ENCODE assay signal across 8 cellular contexts in genomic region chr3:130179353-130179965, GRCh38.
DNase-seq lines count a peak whose midpoint lies in the region; ATAC-seq and TF ChIP-seq lines count a peak whose summit lies in the region.
"Not testable (repeated sequence)": the region's sequence is repeated elsewhere in the genome, so short reads cannot be mapped to it uniquely, and the experiment has no call there.

No MANE protein-coding gene starts in this region.

- not testable (repeated sequence) for TF ChIP-seq CTCF in progenitor cell of endocrine pancreas (IDR thresholded peaks at IDR 0.05; ENCODE audit: unreplicated experiment)

- H4K20me1 ChIP-seq in BLaER1 treated with 17β-estradiol and CSF1 and Interleukin-3, amounts not matched to agents 10 nM and 100 nM = not testable (repeated sequence)

- H3K4me3 Mint-ChIP-seq in T-cell (peak overlapping the region; percentile 73 to 82 (median 76)), progenitor cell of endocrine pancreas (ENCODE audit: low read depth) (peak overlapping the region; percentile 19)
- peak overlapping the region; percentile 65 for H3K4me3 Mint-ChIP-seq in activated T-cell treated with anti-CD3 and anti-CD28 coated beads, Interleukin-2, amount 50 U/mL, for 4 hours
- peak overlapping the region; percentile 76 for H3K4me3 Mint-ChIP-seq in central memory CD8-positive, alpha-beta T cell

- not testable (repeated sequence) for H3K9me3 Mint-ChIP-seq in T-cell; activated T-cell treated with anti-CD3 and anti-CD28 coated beads, Interleukin-2, amount 50 U/mL, for 4 hours; central memory CD8-positive, alpha-beta T cell; progenitor cell of endocrine pancreas (ENCODE audit: low read depth)

- peak overlapping the region in 10 of 11 experiments; percentile 7 to 73 (median 35); a peak in 9 of 22 replicates for H3K9ac ChIP-seq in BLaER1 treated with 17β-estradiol and CSF1 and Interleukin-3, amounts not matched to agents 10 nM and 100 nM

- H3K36me3 ChIP-seq in BLaER1 treated with 17β-estradiol and CSF1 and Interleukin-3, amounts not matched to agents 10 nM and 100 nM = not testable (repeated sequence)

- ATAC-seq in T-cell (replicated peaks in 1 of 4) = peak in 2 of 4 experiments; percentile 30 to 43
- not testable (repeated sequence) for ATAC-seq in activated T-cell treated with anti-CD3 and anti-CD28 coated beads, Interleukin-2, amount 50 U/mL, for 4 hours
- peak; percentile 40 for ATAC-seq in central memory CD8-positive, alpha-beta T cell (replicated peaks; ENCODE audit: extremely low read depth, poor library complexity, severe bottlenecking)

- H3K4me1 ChIP-seq in BLaER1 treated with 17β-estradiol and CSF1 and Interleukin-3, amounts not matched to agents 10 nM and 100 nM = peaks cover 7 to 17% (median 12%) of the 10 kb centered on the region in 10 experiments; a peak in 19 of 20 replicates

- H3K27me3 Mint-ChIP-seq in T-cell; activated T-cell treated with anti-CD3 and anti-CD28 coated beads, Interleukin-2, amount 50 U/mL, for 4 hours (ENCODE audit: low read depth); central memory CD8-positive, alpha-beta T cell: not testable (repeated sequence)
- peaks cover 27% of the 10 kb centered on the region for H3K27me3 Mint-ChIP-seq in progenitor cell of endocrine pancreas

- in situ Hi-C loops in KBM-7 (cut with MboI; ENCODE audit: low pct_unique_long_range_greater_than_20kb, low sequenced_read_pairs) = not testable (repeated sequence)

- H3K36me3 Mint-ChIP-seq in T-cell; activated T-cell treated with anti-CD3 and anti-CD28 coated beads, Interleukin-2, amount 50 U/mL, for 4 hours (ENCODE audit: insufficient read depth); central memory CD8-positive, alpha-beta T cell (ENCODE audit: insufficient read depth); progenitor cell of endocrine pancreas (ENCODE audit: insufficient read depth): not testable (repeated sequence)

- peak overlapping the region; percentile 67 to 80 (median 72) for H3K4me2 ChIP-seq in BLaER1 treated with 17β-estradiol and CSF1 and Interleukin-3, amounts not matched to agents 10 nM and 100 nM

- not testable (repeated sequence) for H3K9me3 ChIP-seq in BLaER1 treated with 17β-estradiol and CSF1 and Interleukin-3, amounts not matched to agents 10 nM and 100 nM (replicated peaks in 1 of 11)

- H3K27ac Mint-ChIP-seq in T-cell = peak overlapping the region; percentile 96 to 97
- H3K27ac Mint-ChIP-seq in central memory CD8-positive, alpha-beta T cell (ENCODE audit: low read depth) = peak overlapping the region; percentile 98
- peak overlapping the region; percentile 34 for H3K27ac Mint-ChIP-seq in progenitor cell of endocrine pancreas

- H3K4me3 ChIP-seq in BLaER1 treated with 17β-estradiol and CSF1 and Interleukin-3, amounts not matched to agents 10 nM and 100 nM = peak overlapping the region in 7 of 10 experiments; percentile 21 to 58 (median 35); a peak in 10 of 20 replicates

- peak overlapping the region in 9 of 11 experiments; percentile 34 to 81 (median 45); a peak in 14 of 22 replicates for H3K27ac ChIP-seq in BLaER1 treated with 17β-estradiol and CSF1 and Interleukin-3, amounts not matched to agents 10 nM and 100 nM

- H3K4me1 Mint-ChIP-seq in T-cell = peaks cover 24 to 27% (median 25%) of the 10 kb centered on the region in 3 donors
- H3K4me1 Mint-ChIP-seq in activated T-cell treated with anti-CD3 and anti-CD28 coated beads, Interleukin-2, amount 50 U/mL, for 4 hours (ENCODE audit: low read depth) = peaks cover 22% of the 10 kb centered on the region
- H3K4me1 Mint-ChIP-seq in central memory CD8-positive, alpha-beta T cell = peaks cover 22% of the 10 kb centered on the region
- H3K4me1 Mint-ChIP-seq in progenitor cell of endocrine pancreas (ENCODE audit: low read depth) = peaks cover 59% of the 10 kb centered on the region

- H3K27me3 ChIP-seq in BLaER1 treated with 17β-estradiol and CSF1 and Interleukin-3, amounts not matched to agents 10 nM and 100 nM = not testable (repeated sequence)

- CTCF ChIA-PET in T-cell (lab: Charles Lee) = not testable (repeated sequence)

- POLR2A ChIA-PET in T-cell (lab: Charles Lee) = interaction anchor here in 1 of 2 donors (1.2 kb wide), 1 partner anchor 68 kb away, joined by 4 read pairs; no protein-coding TSS in a partner anchor

- DNase-seq in KBM-7 (peak; percentile 65), T-cell (peak; percentile 15 to 68 (median 50)), iris pigment epithelial cell (ENCODE audit: low read depth) (peak; percentile 1)
- DNase-seq in activated T-cell treated with anti-CD3 and anti-CD28 coated beads, Interleukin-2, amount 50 U/mL, for 4 hours = peak; percentile 7
- DNase-seq in central memory CD8-positive, alpha-beta T cell (ENCODE audit: low spot score in 2 of 2) = peak; percentile 25 to 64
- not testable (repeated sequence) for DNase-seq in progenitor cell of endocrine pancreas (ENCODE audit: low spot score, unreplicated experiment)
- peak; percentile 2 for DNase-seq in stimulated activated CD8-positive, alpha-beta memory T cell treated with anti-CD3 and anti-CD28 coated beads, Interleukin-7, amount 100 ng/mL, for 24 hours (ENCODE audit: low read depth)

Comparison
In these comparisons a context has a peak if more than half of its experiments do, and no peak if none do; other contexts are left out.
1. H3K27ac Mint-ChIP-seq: peak in every context shown above with its lines; median percentile 98 in central memory CD8-positive, alpha-beta T cell; 96 in T-cell; 34 in progenitor cell of endocrine pancreas.
2. H3K4me3 Mint-ChIP-seq: peak in every context shown above with its lines; median percentile 76 in T-cell; 76 in central memory CD8-positive, alpha-beta T cell; 65 in activated T-cell treated with anti-CD3 and anti-CD28 coated beads, Interleukin-2, amount 50 U/mL, for 4 hours; 19 in progenitor cell of endocrine pancreas.